1 cellular context compared by ENCODE assay signal in genomic region chr13:61413572-61413971, GRCh38.
TF ChIP-seq lines count a peak whose summit lies in the region.

No MANE protein-coding gene starts in this region.

TF ChIP-seq in HepG2, 621 proteins besides CTCF, POLR2A, EP300 and RAD21:
- TF ChIP-seq IRF2 (CRISPR knock-in tag; IDR thresholded peaks at IDR 0.05) (no peak), ZNF770 (CRISPR knock-in tag; IDR thresholded peaks at IDR 0.05) (no peak), NBN (conservative IDR thresholded peaks at IDR 0.05) (no peak), ZNF703 (CRISPR knock-in tag; IDR thresholded peaks at IDR 0.05; ENCODE audit: borderline replicate concordance) (no peak), ZNF792 (CRISPR knock-in tag; IDR thresholded peaks at IDR 0.05) (no peak)
- TF ChIP-seq, protein P1, sequence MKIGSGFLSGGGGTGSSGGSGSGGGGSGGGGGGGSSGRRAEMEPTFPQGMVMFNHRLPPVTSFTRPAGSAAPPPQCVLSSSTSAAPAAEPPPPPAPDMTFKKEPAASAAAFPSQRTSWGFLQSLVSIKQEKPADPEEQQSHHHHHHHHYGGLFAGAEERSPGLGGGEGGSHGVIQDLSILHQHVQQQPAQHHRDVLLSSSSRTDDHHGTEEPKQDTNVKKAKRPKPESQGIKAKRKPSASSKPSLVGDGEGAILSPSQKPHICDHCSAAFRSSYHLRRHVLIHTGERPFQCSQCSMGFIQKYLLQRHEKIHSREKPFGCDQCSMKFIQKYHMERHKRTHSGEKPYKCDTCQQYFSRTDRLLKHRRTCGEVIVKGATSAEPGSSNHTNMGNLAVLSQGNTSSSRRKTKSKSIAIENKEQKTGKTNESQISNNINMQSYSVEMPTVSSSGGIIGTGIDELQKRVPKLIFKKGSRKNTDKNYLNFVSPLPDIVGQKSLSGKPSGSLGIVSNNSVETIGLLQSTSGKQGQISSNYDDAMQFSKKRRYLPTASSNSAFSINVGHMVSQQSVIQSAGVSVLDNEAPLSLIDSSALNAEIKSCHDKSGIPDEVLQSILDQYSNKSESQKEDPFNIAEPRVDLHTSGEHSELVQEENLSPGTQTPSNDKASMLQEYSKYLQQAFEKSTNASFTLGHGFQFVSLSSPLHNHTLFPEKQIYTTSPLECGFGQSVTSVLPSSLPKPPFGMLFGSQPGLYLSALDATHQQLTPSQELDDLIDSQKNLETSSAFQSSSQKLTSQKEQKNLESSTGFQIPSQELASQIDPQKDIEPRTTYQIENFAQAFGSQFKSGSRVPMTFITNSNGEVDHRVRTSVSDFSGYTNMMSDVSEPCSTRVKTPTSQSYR (CRISPR knock-in tag; IDR thresholded peaks at IDR 0.05; ENCODE audit: borderline replicate concordance), result no peak
